26 cellular contexts compared by ENCODE assay signal in the genomic region with DNA sequence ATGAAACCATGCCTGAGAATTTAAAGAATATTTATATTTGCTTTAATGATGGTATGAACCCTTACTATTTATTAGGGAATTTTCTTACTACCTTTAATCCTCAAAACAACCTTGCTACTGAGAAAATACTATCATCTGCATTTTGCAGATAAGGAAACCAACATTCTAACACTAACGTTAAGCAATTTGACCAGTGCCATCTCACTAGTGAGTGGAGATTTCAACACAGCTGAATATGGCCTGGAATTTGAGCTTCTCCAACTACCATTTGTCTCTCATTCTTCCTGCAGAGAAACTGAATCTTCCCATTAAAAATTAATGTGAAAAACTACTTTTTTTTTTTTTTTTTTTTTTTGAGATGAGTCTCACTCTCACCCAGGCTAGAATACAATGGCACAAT.
DNase-seq lines count a peak whose midpoint lies in the region.
"Had no signal": no experiment of that assay in that cellular context is flagged by ENCODE, and none has a peak within 500 bp of the region (broad histone marks: within the 10 kb centered on the region; RNA-seq: fewer than 3 reads in every experiment).

No MANE protein-coding gene starts in this region.

- DNase-seq in NCI-H226 (peak; percentile 68), OCI-M1 (lab: John Stamatoyannopoulos, UW) (peak; percentile 64), amniotic epithelial cell (ENCODE audit: low read depth) (peak; percentile 59), DMS53 treated with DMSO at 0.1 percent for 48 hours (lab: John Stamatoyannopoulos, UW; ENCODE audit: unreplicated experiment) (no peak), SW480 (ENCODE audit: low spot score) (no peak)
- DNase-seq in effector CD4-positive, alpha-beta T cell, result no peak
- DNase-seq: 8988T; ACHN; AML-193; BE2C; C1 segment of cervical spinal cord; Caco-2; Calu3; CD4-positive, alpha-beta memory T cell; CD4-positive, alpha-beta T cell; CD4-positive, CD25-positive, alpha-beta regulatory T cell; CD8-positive, alpha-beta memory T cell; CD8-positive, alpha-beta T cell; COR-L47; DMS 273 treated with DMSO at 0.1 percent for 48 hours; DMS153; DMS53; DMS79; DMS79 treated with DMSO at 0.1 percent for 48 hours; DND-41; EL had no signal

Comparison
In these comparisons a context has a peak if more than half of its experiments do, and no peak if none do; other contexts are left out.
1. DNase-seq: peak in NCI-H226 (single experiment), OCI-M1 (single experiment) and amniotic epithelial cell (single experiment); none in effector CD4-positive, alpha-beta T cell (single experiment), DMS53 treated with DMSO at 0.1 percent for 48 hours (single experiment) and SW480 (single experiment).